ENCODE assay signal across 18 cellular contexts in genomic region chr2:65315042-65315441, GRCh38.
DNase-seq lines count a peak whose midpoint lies in the region; ATAC-seq, FAIRE-seq and TF ChIP-seq lines count a peak whose summit lies in the region.
"Had no signal": no experiment of that assay in that cellular context is flagged by ENCODE, and none has a peak within 500 bp of the region (broad histone marks: within the 10 kb centered on the region; RNA-seq: fewer than 3 reads in every experiment).

No MANE protein-coding gene starts in this region.

- H3K9me3 ChIP-seq in smooth muscle cell (replicated peaks; ENCODE audit: low read depth), result no peaks in the 10 kb centered on the region
- H3K9me3 ChIP-seq in Karpas-422 (ENCODE audit: low read length), result no peaks in the 10 kb centered on the region

- H3K27ac ChIP-seq in VCaP (peak overlapping the region; percentile 80), smooth muscle cell (ENCODE audit: low read depth) (peak overlapping the region; percentile 70), Karpas-422 (ENCODE audit: low read length) (no peak overlapping the region)
- H3K27ac ChIP-seq: PC-9, SK-N-MC had no signal

- TF ChIP-seq CTCF in VCaP (conservative IDR thresholded peaks at IDR 0.05) (no peak), bronchial epithelial cell (IDR thresholded peaks at IDR 0.05; ENCODE audit: insufficient read depth, low read length, severe bottlenecking) (no peak), smooth muscle cell (IDR thresholded peaks at IDR 0.05; ENCODE audit: borderline replicate concordance, insufficient read depth, poor library complexity, severe bottlenecking) (no peak)

- H3K4me2 ChIP-seq in smooth muscle cell (no peak overlapping the region), Karpas-422 (ENCODE audit: low read depth, low read length, poor library complexity, severe bottlenecking) (no peak overlapping the region)
- H3K4me2 ChIP-seq: PC-9 had no signal

- no peaks in the 10 kb centered on the region for H3K27me3 ChIP-seq in bronchial epithelial cell (ENCODE audit: control insufficient read depth, insufficient read depth, low read length)
- no peaks in the 10 kb centered on the region for H3K27me3 ChIP-seq in smooth muscle cell (ENCODE audit: low read depth)
- H3K27me3 ChIP-seq in Karpas-422 (ENCODE audit: low read length), result no peaks in the 10 kb centered on the region

- H3K4me1 ChIP-seq in smooth muscle cell (ENCODE audit: low read depth) (no peaks in the 10 kb centered on the region), Karpas-422 (ENCODE audit: low read length) (peaks cover 7% of the 10 kb centered on the region)

- peak; percentile 20 for DNase-seq in ELR (ENCODE audit: low read depth)
- DNase-seq in bronchial epithelial cell (ENCODE audit: low read depth), result peak; percentile 69
- no peak for DNase-seq in smooth muscle cell (lab: John Stamatoyannopoulos, UW; ENCODE audit: unreplicated experiment)
- DNase-seq in NCI-H1930 (lab: John Stamatoyannopoulos, UW), result no peak
- DNase-seq in Karpas-422, result no peak
- no peak for DNase-seq in kidney tubule cell (ENCODE audit: low spot score)
- DNase-seq: ACHN; CD4-positive, CD25-positive, alpha-beta regulatory T cell; EL; HFFc6; NCI-H1105 treated with DMSO at 0.1 percent for 48 hours; NCI-H1694 treated with DMSO at 0.1 percent for 48 hours; NCI-H446 treated with DMSO at 0.1 percent for 48 hours; PC-9 had no signal

- H3K79me2 ChIP-seq in smooth muscle cell (ENCODE audit: low read depth) (no peaks in the 10 kb centered on the region), Karpas-422 (ENCODE audit: low read length) (no peaks in the 10 kb centered on the region)

- H3K9me2 ChIP-seq in Karpas-422 (replicated peaks; ENCODE audit: insufficient read depth, low read length), result no peaks in the 10 kb centered on the region

- FAIRE-seq in bronchial epithelial cell (lab: Jason Lieb, UNC), result peak; percentile 7
- FAIRE-seq: H54 had no signal

- no peak overlapping the region for H3K4me3 ChIP-seq in bronchial epithelial cell (ENCODE audit: low read depth, low read length)
- no peak overlapping the region for H3K4me3 ChIP-seq in smooth muscle cell
- H3K4me3 ChIP-seq in Karpas-422 (ENCODE audit: low read length), result no peak overlapping the region
- H3K4me3 ChIP-seq: PC-9, SK-N-MC had no signal

- H3K36me3 ChIP-seq in bronchial epithelial cell (ENCODE audit: control insufficient read depth, insufficient read depth, low read length), result peaks cover 5% of the 10 kb centered on the region
- H3K36me3 ChIP-seq in smooth muscle cell (ENCODE audit: low read depth), result peaks cover 11% of the 10 kb centered on the region
- no peaks in the 10 kb centered on the region for H3K36me3 ChIP-seq in Karpas-422 (ENCODE audit: insufficient read depth, low read length)

- H2AFZ ChIP-seq in smooth muscle cell (ENCODE audit: low read depth), result no peak overlapping the region
- no peak overlapping the region for H2AFZ ChIP-seq in Karpas-422 (ENCODE audit: low read length)
- H2AFZ ChIP-seq: PC-9 had no signal

- H4K20me1 ChIP-seq in smooth muscle cell (ENCODE audit: low read depth) (peaks cover 2% of the 10 kb centered on the region), Karpas-422 (ENCODE audit: insufficient read depth, low read depth, low read length) (peaks cover 13% of the 10 kb centered on the region; the same call in 1 of the 2 replicates)

- no peak for ATAC-seq in HG03432 (IDR thresholded peaks at IDR 0.05; ENCODE audit: unreplicated experiment)

- H3K9ac ChIP-seq in smooth muscle cell (ENCODE audit: low read depth), result no peak overlapping the region
- H3K9ac ChIP-seq in Karpas-422 (ENCODE audit: low read length), result no peak overlapping the region

- WGBS in smooth muscle cell (ENCODE audit: low lambda C conversion rate), result 80% methylated on average over 6 of the region's 6 CpGs

- H3F3A ChIP-seq in smooth muscle cell (ENCODE audit: low read depth), result peaks cover 16% of the 10 kb centered on the region

Comparison
In these comparisons a context has a peak if more than half of its experiments do, and no peak if none do; other contexts are left out.
1. DNase-seq: peak in ELR (single experiment) and bronchial epithelial cell (single experiment); none in smooth muscle cell (single experiment), NCI-H1930 (0 of 2), Karpas-422 (single experiment) and kidney tubule cell (single experiment).